Comparison of ENCODE assay signal across 26 cellular contexts in the genomic region with DNA sequence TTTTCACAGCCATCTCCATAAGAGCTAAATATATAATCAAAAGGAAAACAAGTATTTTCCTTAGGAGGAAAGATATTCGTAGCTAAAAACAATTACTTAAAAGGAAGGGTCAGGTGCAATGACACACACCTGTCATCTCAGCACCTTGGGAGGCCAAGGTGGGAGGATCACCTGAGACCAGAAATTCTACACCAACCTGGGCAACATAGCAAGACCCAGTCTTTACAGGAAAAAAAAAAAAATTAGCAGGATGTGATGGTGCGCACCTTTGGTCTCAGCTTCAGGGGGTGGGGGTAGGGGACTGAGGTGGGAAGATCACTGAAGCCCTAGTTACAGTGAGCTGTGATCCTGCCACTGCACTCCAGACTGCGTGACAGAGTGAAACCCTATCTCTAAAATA. TPM values are rescaled to one million over a fixed set of nuclear protein-coding genes. Genes with fewer than 3 reads are reported as not detected.
DNase-seq lines count a peak whose midpoint lies in the region; ATAC-seq and TF ChIP-seq lines count a peak whose summit lies in the region.
"Had no signal": no experiment of that assay in that cellular context is flagged by ENCODE, and none has a peak within 500 bp of the region (broad histone marks: within the 10 kb centered on the region; RNA-seq: fewer than 3 reads in every experiment).

No MANE protein-coding gene starts in this region.

- H3K4me3 ChIP-seq in CD4-positive, alpha-beta memory T cell (ENCODE audit: low read length in 2 of 2): no peak overlapping the region
- H3K4me3 ChIP-seq in HEK293 (ENCODE audit: low read depth, low read length) (no peak overlapping the region), neuronal stem cell (ENCODE audit: low read length in 2 of 2) (no peak overlapping the region)
- H3K4me3 ChIP-seq: A549, K562, MG63 had no signal

- TF ChIP-seq CTCF in HEK293 (tag by site-specific recombination; IDR thresholded peaks at IDR 0.05) (no peak), progenitor cell of endocrine pancreas (IDR thresholded peaks at IDR 0.05; ENCODE audit: unreplicated experiment) (no peak)

- no peak overlapping the region for H2AFZ ChIP-seq in neuronal stem cell (ENCODE audit: low read length)

- H2BK120ac ChIP-seq in neuronal stem cell (ENCODE audit: low read depth, low read length): no peak overlapping the region

- H4K8ac ChIP-seq in neuronal stem cell (ENCODE audit: low read depth, low read length): no peak overlapping the region

- no peak overlapping the region for H2BK15ac ChIP-seq in neuronal stem cell (ENCODE audit: low read length)

- no peak overlapping the region for H3K4ac ChIP-seq in neuronal stem cell (ENCODE audit: low read length)

- H3K79me1 ChIP-seq in neuronal stem cell (ENCODE audit: low read depth, low read length): no peaks in the 10 kb centered on the region

- DNase-seq in CD4-positive, alpha-beta memory T cell: no peak
- no peak for DNase-seq in neuronal stem cell (ENCODE audit: low spot score)
- no peak for DNase-seq in progenitor cell of endocrine pancreas (ENCODE audit: low spot score, unreplicated experiment)
- no peak for DNase-seq in DMS114 treated with DMSO at 0.1 percent for 48 hours (lab: John Stamatoyannopoulos, UW; ENCODE audit: unreplicated experiment)
- no peak for DNase-seq in HT-29 (ENCODE audit: low spot score)
- DNase-seq: C1 segment of cervical spinal cord, Calu3, DMS153, DND-41, H7, HFFc6, MG63, NCI-H1105 treated with DMSO at 0.1 percent for 48 hours, NCI-H146, NCI-H1930, NCI-H2107, NCI-H446, NCI-H524 treated with DMSO at 0.1 percent for 48 hours, NCI-H774, PC-3, SK-N-SH, SW 1271 had no signal

- peaks cover 56 to 84% (median 68%) of the 10 kb centered on the region in 4 donors for H3K4me1 Mint-ChIP-seq in CD4-positive, alpha-beta memory T cell
- peaks cover 40% of the 10 kb centered on the region for H3K4me1 Mint-ChIP-seq in activated T-helper 17 cell treated with anti-CD3 and anti-CD28 coated beads, Interleukin-2, amount 50 U/mL, for 72 hours
- H3K4me1 Mint-ChIP-seq in progenitor cell of endocrine pancreas (ENCODE audit: low read depth): peaks cover 6% of the 10 kb centered on the region

- no peak overlapping the region for H3K18ac ChIP-seq in neuronal stem cell (ENCODE audit: low read length)

- peak overlapping the region in 4 of 7 donors; percentile 1 to 59 (median 32) for H3K27ac Mint-ChIP-seq in CD4-positive, alpha-beta memory T cell
- H3K27ac Mint-ChIP-seq in activated T-helper 17 cell treated with anti-CD3 and anti-CD28 coated beads, Interleukin-2, amount 50 U/mL, for 72 hours: peak overlapping the region; percentile 27
- no peak overlapping the region for H3K27ac Mint-ChIP-seq in progenitor cell of endocrine pancreas
- H3K27ac Mint-ChIP-seq: HFFc6 had no signal

- peak overlapping the region in 2 of 8 donors; percentile 15 to 18 for H3K4me3 Mint-ChIP-seq in CD4-positive, alpha-beta memory T cell
- H3K4me3 Mint-ChIP-seq in activated T-helper 17 cell treated with anti-CD3 and anti-CD28 coated beads, Interleukin-2, amount 50 U/mL, for 72 hours: no peak overlapping the region
- H3K4me3 Mint-ChIP-seq in progenitor cell of endocrine pancreas (ENCODE audit: low read depth): no peak overlapping the region
- H3K4me3 Mint-ChIP-seq: HFFc6 had no signal

- no peaks in the 10 kb centered on the region for H3K27me3 Mint-ChIP-seq in CD4-positive, alpha-beta memory T cell
- no peaks in the 10 kb centered on the region for H3K27me3 Mint-ChIP-seq in activated T-helper 17 cell treated with anti-CD3 and anti-CD28 coated beads, Interleukin-2, amount 50 U/mL, for 72 hours
- no peaks in the 10 kb centered on the region for H3K27me3 Mint-ChIP-seq in progenitor cell of endocrine pancreas

- H4K91ac ChIP-seq in neuronal stem cell (ENCODE audit: low read depth, low read length, poor library complexity): no peak overlapping the region

- no peak overlapping the region for H3K23ac ChIP-seq in neuronal stem cell (ENCODE audit: low read depth, low read length, poor library complexity)

- no peak for ATAC-seq in activated T-helper 17 cell treated with anti-CD3 and anti-CD28 coated beads, Interleukin-2, amount 50 U/mL, for 72 hours (replicated peaks)
- ATAC-seq: A549, K562, PC-3 had no signal

- peaks cover 74% of the 10 kb centered on the region for H3K4me1 ChIP-seq in CD4-positive, alpha-beta memory T cell (ENCODE audit: insufficient read depth, low read length)
- H3K4me1 ChIP-seq in HEK293 (ENCODE audit: control insufficient read depth, insufficient read depth, low read length) (peaks cover 6% of the 10 kb centered on the region), neuronal stem cell (ENCODE audit: control insufficient read depth in 2 of 2, insufficient read depth in 1 of 2, low read depth in 1 of 2, low read length in 2 of 2) (peaks cover 7 to 9% of the 10 kb centered on the region in 2 donors)
- H3K4me1 ChIP-seq: A549 had no signal

- H2BK12ac ChIP-seq in neuronal stem cell (ENCODE audit: low read length): no peak overlapping the region

- intact Hi-C loops in CD4-positive, alpha-beta memory T cell (cut with micrococcal nuclease): no loop called here

- CTCF ChIA-PET in CD4-positive, alpha-beta memory T cell (lab: Charles Lee; ENCODE audit: partially characterized antibody): interaction anchor here (0.7 kb wide), 1 partner anchor 124 kb away, joined by 3 read pairs; no protein-coding TSS in a partner anchor
- CTCF ChIA-PET in HEK293 (lab: Yijun Ruan, JAX): interaction anchor here (0.6 to 2.0 kb wide), 3 partner anchors 48 to 166 kb away, joined by 3 to 7 read pairs (median 4); no protein-coding TSS in a partner anchor

- H3K14ac ChIP-seq in neuronal stem cell (ENCODE audit: low read length): no peak overlapping the region

- H3K27ac ChIP-seq in CD4-positive, alpha-beta memory T cell (ENCODE audit: low read depth, low read length): no peak overlapping the region
- H3K27ac ChIP-seq in HEK293 (ENCODE audit: extremely low read depth, low read depth, low read length): no peak overlapping the region
- peak overlapping the region; percentile 40 for H3K27ac ChIP-seq in neuronal stem cell (replicated peaks; ENCODE audit: low read length)
- H3K27ac ChIP-seq: A549 had no signal

- no CpG with 5 or more reads among the region's 3 CpGs for WGBS in neuronal stem cell (ENCODE audit: extremely low coverage in 2 of 2, insufficient read length in 2 of 2, insufficient replicate concordance in 1 of 2), 2 donors

- no peak overlapping the region for H2AK5ac ChIP-seq in neuronal stem cell (ENCODE audit: low read depth, low read length)

- peaks cover 0 to 2% (median 0%) of the 10 kb centered on the region in 8 donors for H3K9me3 Mint-ChIP-seq in CD4-positive, alpha-beta memory T cell
- no peaks in the 10 kb centered on the region for H3K9me3 Mint-ChIP-seq in activated T-helper 17 cell treated with anti-CD3 and anti-CD28 coated beads, Interleukin-2, amount 50 U/mL, for 72 hours
- H3K9me3 Mint-ChIP-seq in progenitor cell of endocrine pancreas (ENCODE audit: low read depth): peaks cover 2% of the 10 kb centered on the region
- H3K9me3 Mint-ChIP-seq: HFFc6 had no signal

- H3K9me3 ChIP-seq in CD4-positive, alpha-beta memory T cell (ENCODE audit: control insufficient read depth in 1 of 2, low read length in 2 of 2): no peaks in the 10 kb centered on the region
- H3K9me3 ChIP-seq in HEK293 (ENCODE audit: control insufficient read depth, insufficient read depth, low read depth, low read length): no peaks in the 10 kb centered on the region
- no peaks in the 10 kb centered on the region for H3K9me3 ChIP-seq in neuronal stem cell (replicated peaks in 1 of 2; ENCODE audit: control insufficient read depth in 2 of 2, insufficient read depth in 1 of 2, low read depth in 1 of 2, low read length in 2 of 2)
- H3K9me3 ChIP-seq: A549, MG63, SK-N-SH had no signal

- H3K4me2 ChIP-seq in neuronal stem cell (ENCODE audit: insufficient read depth, low read length, poor library complexity, severe bottlenecking): no peak overlapping the region
- H3K4me2 ChIP-seq: A549, SK-N-SH had no signal

- peaks cover 11% of the 10 kb centered on the region for H3K36me3 ChIP-seq in CD4-positive, alpha-beta memory T cell (ENCODE audit: insufficient read depth, low read length)
- H3K36me3 ChIP-seq in HEK293 (ENCODE audit: control insufficient read depth in 2 of 2, insufficient read depth in 1 of 2, low read length in 2 of 2) (peaks cover 8 to 16% of the 10 kb centered on the region in 2 experiments; a peak in 2 of 3 replicates), neuronal stem cell (replicated peaks in 1 of 2; ENCODE audit: control insufficient read depth in 2 of 2, insufficient read depth in 2 of 2, low read length in 2 of 2) (peaks cover 5 to 41% of the 10 kb centered on the region in 2 donors)

- peaks cover 25 to 44% of the 10 kb centered on the region in 2 donors for H3K36me3 Mint-ChIP-seq in CD4-positive, alpha-beta memory T cell
- H3K36me3 Mint-ChIP-seq in activated T-helper 17 cell treated with anti-CD3 and anti-CD28 coated beads, Interleukin-2, amount 50 U/mL, for 72 hours (ENCODE audit: low read depth): peaks cover 64% of the 10 kb centered on the region
- H3K36me3 Mint-ChIP-seq in progenitor cell of endocrine pancreas (ENCODE audit: insufficient read depth): peaks cover 13% of the 10 kb centered on the region

- POLR2A ChIA-PET in CD4-positive, alpha-beta memory T cell (lab: Charles Lee; ENCODE audit: partially characterized antibody): interaction anchor here (0.6 kb wide), 1 partner anchor 12 kb away, joined by 3 read pairs; no protein-coding TSS in a partner anchor
- POLR2A ChIA-PET in HEK293 (lab: Yijun Ruan, JAX): interaction anchor here (1.0 kb wide), 1 partner anchor 11 kb away, joined by 4 read pairs; no protein-coding TSS in a partner anchor

- H3K9ac ChIP-seq in neuronal stem cell (ENCODE audit: low read depth, low read length, poor library complexity): no peak overlapping the region
- H3K9ac ChIP-seq: SK-N-SH had no signal

- H3K27me3 ChIP-seq in CD4-positive, alpha-beta memory T cell (ENCODE audit: insufficient read depth, low read length): no peaks in the 10 kb centered on the region
- no peaks in the 10 kb centered on the region for H3K27me3 ChIP-seq in neuronal stem cell (ENCODE audit: control insufficient read depth in 3 of 3, insufficient read depth in 3 of 3, low read depth in 1 of 3, low read length in 3 of 3)
- H3K27me3 ChIP-seq: MG63 had no signal

- no peak overlapping the region for H2BK5ac ChIP-seq in neuronal stem cell (ENCODE audit: low read length)

TF ChIP-seq in HEK293, 187 proteins besides CTCF, POLR2A, EP300 and RAD21 (continues in another document):
- TF ChIP-seq ZNF121 (tag by site-specific recombination; IDR thresholded peaks at IDR 0.05): peak; percentile 58; the same call in 1 of the 2 replicates
- TF ChIP-seq ZNF302 (tag by site-specific recombination; IDR thresholded peaks at IDR 0.05; ENCODE audit: low read depth): no peak
- no peak for TF ChIP-seq ZNF558 (tag by site-specific recombination; IDR thresholded peaks at IDR 0.05)
- TF ChIP-seq ZNF202 (tag by site-specific recombination; IDR thresholded peaks at IDR 0.05; ENCODE audit: borderline replicate concordance): no peak

RNA-seq across cellular contexts. Expression of a gene that starts 11.9 kb away (rescaled TPM):
- 10 to 100 TPM; 41.7 to 44.5 TPM for total RNA-seq in CD4-positive, alpha-beta memory T cell
- 10 to 100 TPM; 34.4 to 41.1 TPM for polyA plus RNA-seq in CD4-positive, alpha-beta memory T cell
- 10 to 100 TPM; 45.8 to 62.6 TPM for total RNA-seq in activated T-helper 17 cell treated with anti-CD3 and anti-CD28 coated beads, Interleukin-2, amount 50 U/mL, for 72 hours
- 44.8 TPM for polyA plus RNA-seq in neuronal stem cell (2013, experiment 1 of 2)
- polyA plus RNA-seq in neuronal stem cell (2013, experiment 2 of 2): 46.5 TPM
- total RNA-seq in progenitor cell of endocrine pancreas: 44.8 and 44.9 TPM in 2 replicates
- 66.8 and 73.7 TPM in 2 replicates for total RNA-seq in HT-29 (2014; rRNA removed; shearing (Covaris generic))
